In the genomic region with DNA sequence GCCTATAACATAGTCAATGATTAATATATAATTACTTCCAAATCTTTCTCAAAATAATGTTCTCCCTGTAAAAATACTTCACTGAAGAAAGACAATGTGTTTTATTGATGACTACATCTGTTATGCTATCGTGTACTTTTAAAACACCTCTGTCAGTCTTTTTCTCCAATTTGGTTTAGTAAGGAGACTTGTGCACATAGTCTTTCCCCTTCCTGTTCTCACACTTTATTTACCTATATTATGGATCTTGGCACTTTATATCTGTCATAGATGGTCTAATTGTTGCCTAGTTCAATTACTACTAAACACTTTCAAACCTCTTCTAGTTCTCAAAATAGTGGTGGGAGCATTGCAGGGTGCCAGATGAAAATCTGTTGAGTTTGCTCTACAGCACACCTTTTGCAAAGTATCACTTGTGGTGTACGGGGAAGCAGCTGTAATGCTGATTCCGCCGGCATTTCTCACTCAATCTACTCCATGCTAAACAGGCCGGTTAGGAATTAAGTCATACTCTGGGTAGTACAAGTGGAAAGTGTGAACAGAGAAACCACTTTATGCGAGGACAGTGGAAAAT, we compare ENCODE assay signal across 8 cellular contexts. TPM values are rescaled to one million over a fixed set of nuclear protein-coding genes. Genes with fewer than 3 reads are reported as not detected.
DNase-seq lines count a peak whose midpoint lies in the region; ATAC-seq, FAIRE-seq and TF ChIP-seq lines count a peak whose summit lies in the region.

No MANE protein-coding gene starts in this region.

- no peaks in the 10 kb centered on the region for H4K20me1 ChIP-seq in keratinocyte (ENCODE audit: control insufficient read depth, extremely low read depth, insufficient read depth, low read length)

- 4% methylated on average over 6 of the region's 6 CpGs for WGBS in A549 (ENCODE audit: missing lambda C conversion rate)

- H3K4me1 Mint-ChIP-seq in activated CD4-positive, alpha-beta memory T cell treated with anti-CD3 and anti-CD28 coated beads, Interleukin-2, amount 10 ng/mL, durations not matched to agents 7 days and 5 days = peaks cover 14% of the 10 kb centered on the region

- no peak for TF ChIP-seq POLR2A in A549 (IDR thresholded peaks at IDR 0.05; ENCODE audit: low read length)

- no peaks in the 10 kb centered on the region for H3K36me3 ChIP-seq in keratinocyte (ENCODE audit: control insufficient read depth in 2 of 2, extremely low read depth in 1 of 2, insufficient read depth in 2 of 2, low read length in 2 of 2)

- H3K4me1 ChIP-seq in A549 (peaks cover 6% of the 10 kb centered on the region; the same call in 2 of the 3 replicates), keratinocyte (ENCODE audit: control insufficient read depth, extremely low read depth, insufficient read depth, low read length) (peaks cover 3% of the 10 kb centered on the region)

- H3K4me2 ChIP-seq in A549 (peak overlapping the region; percentile 96), keratinocyte (ENCODE audit: control insufficient read depth, extremely low read depth, insufficient read depth, low read depth, low read length) (peak overlapping the region; percentile 63)

- POLR2A ChIA-PET in A549 (lab: Yijun Ruan, JAX) = interaction anchor here (0.6 kb wide), 1 partner anchor 799 kb away, joined by 3 read pairs; no protein-coding TSS in a partner anchor
- POLR2A ChIA-PET in activated CD4-positive, alpha-beta memory T cell treated with anti-CD3 and anti-CD28 coated beads, Interleukin-2, amount 10 ng/mL, durations not matched to agents 7 days and 5 days (lab: Charles Lee) = no interaction called here

- H3K9ac ChIP-seq in keratinocyte (ENCODE audit: control insufficient read depth, extremely low read depth, insufficient read depth, low read length) = no peak overlapping the region

- H2AFZ ChIP-seq in keratinocyte (ENCODE audit: control insufficient read depth, low read length) = no peak overlapping the region

- H3K27ac ChIP-seq in A549 = no peak overlapping the region
- H3K27ac ChIP-seq in keratinocyte (ENCODE audit: control insufficient read depth, insufficient read depth, low read length) = no peak overlapping the region

- no peak for TF ChIP-seq RAD21 in A549 (conservative IDR thresholded peaks at IDR 0.05 in 1 of 2, IDR thresholded peaks at IDR 0.05 in 1 of 2)

- H3K9me1 ChIP-seq in keratinocyte (ENCODE audit: control insufficient read depth, extremely low read depth, insufficient read depth, low read length) = no peaks in the 10 kb centered on the region

- ATAC-seq in A549 (peak in 1 of 2 experiments; percentile 5; a peak in 3 of 6 replicates), GM21390 (IDR thresholded peaks at IDR 0.05; ENCODE audit: unreplicated experiment) (peak; percentile 9), HG03571 (IDR thresholded peaks at IDR 0.05; ENCODE audit: unreplicated experiment) (no peak)

- no peak for DNase-seq in A549 (ENCODE audit: low read depth in 1 of 2, low spot score in 1 of 2)
- DNase-seq in activated CD4-positive, alpha-beta memory T cell treated with anti-CD3 and anti-CD28 coated beads, Interleukin-2, amount 10 ng/mL, durations not matched to agents 7 days and 5 days = no peak
- no peak for DNase-seq in keratinocyte (ENCODE audit: low read depth, low spot score)
- no peak for DNase-seq in putamen (ENCODE audit: low spot score)
- DNase-seq in NCI-H82 (lab: John Stamatoyannopoulos, UW) = no peak
- no peak for DNase-seq in stimulated activated CD8-positive, alpha-beta memory T cell treated with anti-CD3 and anti-CD28 coated beads, Interleukin-4, amount 100 ng/mL, for 48 hours

- FAIRE-seq in A549 (lab: Jason Lieb, UNC) = peak; percentile 54
- FAIRE-seq in keratinocyte (lab: Jason Lieb, UNC) = no peak

- no peaks in the 10 kb centered on the region for H3K9me3 Mint-ChIP-seq in activated CD4-positive, alpha-beta memory T cell treated with anti-CD3 and anti-CD28 coated beads, Interleukin-2, amount 10 ng/mL, durations not matched to agents 7 days and 5 days

- H3K9me3 ChIP-seq in A549 (no peaks in the 10 kb centered on the region), keratinocyte (ENCODE audit: control insufficient read depth, low read depth, low read length) (no peaks in the 10 kb centered on the region)

- CTCF ChIA-PET in A549 (lab: Yijun Ruan, JAX) = interaction anchor here (1.1 to 1.2 kb wide), 2 partner anchors 93 to 111 kb away, joined by 3 read pairs; no protein-coding TSS in a partner anchor
- CTCF ChIA-PET in activated CD4-positive, alpha-beta memory T cell treated with anti-CD3 and anti-CD28 coated beads, Interleukin-2, amount 10 ng/mL, durations not matched to agents 7 days and 5 days (lab: Charles Lee) = interaction anchor here (0.9 to 1.7 kb wide), 2 partner anchors 153 to 154 kb away, joined by 3 to 5 read pairs; no protein-coding TSS in a partner anchor

- no peak for TF ChIP-seq CTCF in A549 (IDR thresholded peaks at IDR 0.05)
- TF ChIP-seq CTCF in keratinocyte (optimal IDR thresholded peaks at IDR 0.05 in 1 of 3, IDR thresholded peaks at IDR 0.05 in 1 of 3, conservative IDR thresholded peaks at IDR 0.05 in 1 of 3; ENCODE audit: extremely low read depth in 1 of 3, insufficient read depth in 2 of 3, low read length in 3 of 3) = no peak

- peak overlapping the region; percentile 46 for H3K4me3 Mint-ChIP-seq in activated CD4-positive, alpha-beta memory T cell treated with anti-CD3 and anti-CD28 coated beads, Interleukin-2, amount 10 ng/mL, durations not matched to agents 7 days and 5 days

- H3K27me3 Mint-ChIP-seq in activated CD4-positive, alpha-beta memory T cell treated with anti-CD3 and anti-CD28 coated beads, Interleukin-2, amount 10 ng/mL, durations not matched to agents 7 days and 5 days = peaks cover 71% of the 10 kb centered on the region

- H3K27ac Mint-ChIP-seq in activated CD4-positive, alpha-beta memory T cell treated with anti-CD3 and anti-CD28 coated beads, Interleukin-2, amount 10 ng/mL, durations not matched to agents 7 days and 5 days = no peak overlapping the region

- no peaks in the 10 kb centered on the region for H3K79me2 ChIP-seq in keratinocyte (ENCODE audit: control insufficient read depth, insufficient read depth, low read length)

- H3K4me3 ChIP-seq in A549 (peak overlapping the region; percentile 61), keratinocyte (ENCODE audit: control insufficient read depth in 2 of 3, extremely low read depth in 1 of 3, insufficient read depth in 2 of 3, low read depth in 1 of 3, low read length in 3 of 3) (peak overlapping the region in 2 of 3 experiments; percentile 51 to 56)

- peaks cover 60% of the 10 kb centered on the region for H3K27me3 ChIP-seq in keratinocyte (ENCODE audit: control insufficient read depth, extremely low read depth, insufficient read depth, low read length)

- no peak for TF ChIP-seq EP300 in A549 (IDR thresholded peaks at IDR 0.05)

- no peaks in the 10 kb centered on the region for H3K36me3 Mint-ChIP-seq in activated CD4-positive, alpha-beta memory T cell treated with anti-CD3 and anti-CD28 coated beads, Interleukin-2, amount 10 ng/mL, durations not matched to agents 7 days and 5 days (ENCODE audit: low read depth)

- dilution Hi-C loops in keratinocyte (cut with MboI; ENCODE audit: extremely low pct_ligation_motif_present, low sequenced_read_pairs) = no loop called here

TF ChIP-seq in A549, 52 proteins besides CTCF, POLR2A, EP300 and RAD21:
- TF ChIP-seq RNF2 (IDR thresholded peaks at IDR 0.05; ENCODE audit: borderline replicate concordance, low read depth) = peak; percentile 61; the same call in 1 of the 2 replicates
- TF ChIP-seq POLR2AphosphoS2 (conservative IDR thresholded peaks at IDR 0.05; ENCODE audit: low read length) = no peak
- TF ChIP-seq CBX8 (IDR thresholded peaks at IDR 0.05) = peak; percentile 89

RNA-seq across cellular contexts. Expression of a gene that starts 1.1 kb away (rescaled TPM):
- not detected in 2 replicates for polyA plus RNA-seq in A549 (2011; rRNA removed)
- 0.01 TPM in 1 of 2 replicates, not detected in the other for polyA plus RNA-seq in A549 (2012; cell fraction: cytosol; rRNA removed)
- 0.04 and 0.07 TPM in 2 replicates for polyA plus RNA-seq in A549 (2012; cell fraction: nucleus; rRNA removed)
- polyA plus RNA-seq in A549 (2017; fragmentation: RNase III; extraction: RNeasy Plus Mini Kit Qiagen cat#74134 plus additional on column Dnase treatment) = not detected in 3 replicates
- not detected in 2 replicates for polyA minus RNA-seq in A549 (2011; rRNA and poly(A)+ RNA removed)
- total RNA-seq in activated CD4-positive, alpha-beta memory T cell treated with anti-CD3 and anti-CD28 coated beads, Interleukin-2, amount 10 ng/mL, durations not matched to agents 7 days and 5 days = not detected
- not detected in 3 replicates for polyA plus RNA-seq in keratinocyte
- polyA plus RNA-seq in keratinocyte (2011; ENCODE audit: low read depth) = not detected
- polyA plus RNA-seq in keratinocyte (2011; cell fraction: cytosol; rRNA removed) = not detected in 2 replicates
- polyA plus RNA-seq in keratinocyte (2011; cell fraction: nucleus; rRNA removed) = not detected in 2 replicates
- 0.04 TPM in 1 of 2 replicates, not detected in the other for polyA plus RNA-seq in keratinocyte (2012; ENCODE audit: low replicate concordance)
- polyA minus RNA-seq in keratinocyte = not detected in 3 replicates
- not detected for polyA minus RNA-seq in keratinocyte (2011; cell fraction: cytosol; rRNA and poly(A)+ RNA removed)
- polyA minus RNA-seq in keratinocyte (2011; cell fraction: nucleus; rRNA and poly(A)+ RNA removed) = not detected in 2 replicates
